8 cellular contexts compared by ENCODE assay signal in genomic region chr19:55579766-55580621, GRCh38. TPM values are rescaled to one million over a fixed set of nuclear protein-coding genes. Genes with fewer than 3 reads are reported as not detected.
A peak's percentile ranks its signal among the peaks of the same experiment; 100 is the strongest.
DNase-seq lines count a peak whose midpoint lies in the region; ATAC-seq lines count a peak whose summit lies in the region.

No MANE protein-coding gene starts in this region.

- peak overlapping the region; percentile 84 for H3K4me3 ChIP-seq in thymus (ENCODE audit: low read length)

- no peaks in the 10 kb centered on the region for H3K27me3 ChIP-seq in thymus (ENCODE audit: control insufficient read depth, insufficient read depth)

- 16% methylated on average over 20 of the region's 20 CpGs for WGBS in thymus

- no peaks in the 10 kb centered on the region for H3K9me3 ChIP-seq in thymus (ENCODE audit: control insufficient read depth)

- DNase-seq in NCI-H345 (lab: John Stamatoyannopoulos, UW) (peak; percentile 24), NCI-H345 treated with DMSO at 0.1 percent for 48 hours (lab: John Stamatoyannopoulos, UW; ENCODE audit: unreplicated experiment) (no peak), NAMALWA (ENCODE audit: low spot score) (peak; percentile 53), caudate nucleus (lab: John Stamatoyannopoulos, UW) (peak in 9 of 61 donors; percentile 12 to 48 (median 23)), left lobe of liver (ENCODE audit: low spot score) (no peak), SW480 (ENCODE audit: low spot score) (no peak), T1000 (lab: John Stamatoyannopoulos, UW) (no peak)

- H3K27ac ChIP-seq in caudate nucleus (ENCODE audit: low read depth, low read length) (peak overlapping the region; percentile 93), thymus (ENCODE audit: low read depth) (peak overlapping the region; percentile 86)

- peaks cover 21% of the 10 kb centered on the region for H3K36me3 ChIP-seq in thymus (ENCODE audit: control insufficient read depth, insufficient read depth)

- H3K4me1 ChIP-seq in thymus (ENCODE audit: control insufficient read depth, insufficient read depth, low read length) = peaks cover 9% of the 10 kb centered on the region

- peak; percentile 7 for ATAC-seq in left lobe of liver

RNA-seq across cellular contexts. Expression of gene ZNF579, which starts 0.7 kb away (rescaled TPM):
- total RNA-seq in left lobe of liver = 4.5 TPM
- polyA plus RNA-seq in thymus = 5.5 TPM

RNA-seq across cellular contexts. Expression of gene FIZ1, which starts 19.3 kb away (rescaled TPM):
- 6.7 TPM for total RNA-seq in left lobe of liver
- 11.9 TPM for polyA plus RNA-seq in thymus

RNA-seq across cellular contexts. Expression of gene ZNF524, which starts 20.1 kb away (rescaled TPM):
- 13.2 TPM for total RNA-seq in left lobe of liver
- polyA plus RNA-seq in thymus = 25.0 TPM

RNA-seq across cellular contexts. Expression of gene ZNF865, which starts 25.5 kb away (rescaled TPM):
- 8.1 TPM for total RNA-seq in left lobe of liver
- 7.2 TPM for polyA plus RNA-seq in thymus

RNA-seq across cellular contexts. Expression of gene SBK3, which starts 34.7 kb away (rescaled TPM):
- total RNA-seq in left lobe of liver = not detected
- polyA plus RNA-seq in thymus = 0.11 TPM

Comparison
In these comparisons a context has a peak if more than half of its experiments do, and no peak if none do; other contexts are left out.
1. DNase-seq: peak in NCI-H345 (single experiment) and NAMALWA (single experiment); none in NCI-H345 treated with DMSO at 0.1 percent for 48 hours (single experiment), left lobe of liver (single experiment), SW480 (single experiment) and T1000 (single experiment).